ENCODE assay signal across 1 cellular context in genomic region chr5:7824995-7825394, GRCh38.
TF ChIP-seq lines count a peak whose summit lies in the region.

No MANE protein-coding gene starts in this region.

TF ChIP-seq in H1, 55 proteins besides CTCF, POLR2A, EP300 and RAD21:
- TF ChIP-seq ASH2L (IDR thresholded peaks at IDR 0.05; ENCODE audit: low read length) = no peak
- no peak for TF ChIP-seq HDAC6 (IDR thresholded peaks at IDR 0.05; ENCODE audit: low read depth, low read length)
- TF ChIP-seq POLR2AphosphoS5 (IDR thresholded peaks at IDR 0.05; ENCODE audit: low read depth, low read length) = peak; percentile 87
